In genomic region chr17:3667366-3668278, GRCh38 we compare ENCODE assay signal across 8 cellular contexts. TPM values are rescaled to one million over a fixed set of nuclear protein-coding genes. Genes with fewer than 3 reads are reported as not detected.
DNase-seq lines count a peak whose midpoint lies in the region; ATAC-seq and TF ChIP-seq lines count a peak whose summit lies in the region.

No MANE protein-coding gene starts in this region.

- WGBS in lower leg skin, 2 donors: 4% methylated on average over 30 to 31 of the region's 39 CpGs
- 3 to 8% (median 5%) methylated on average over 22 to 39 of the region's 39 CpGs for WGBS in stomach, 5 donors

- no peaks in the 10 kb centered on the region for H3K27me3 ChIP-seq in effector memory CD4-positive, alpha-beta T cell (replicated peaks; ENCODE audit: control insufficient read depth, insufficient read depth, low read length, poor library complexity, severe bottlenecking)
- H3K27me3 ChIP-seq in stomach: no peaks in the 10 kb centered on the region

- H3K36me3 ChIP-seq in effector memory CD4-positive, alpha-beta T cell (ENCODE audit: control insufficient read depth, insufficient read depth, low read length): peaks cover 4% of the 10 kb centered on the region
- H3K36me3 ChIP-seq in stomach: peaks cover 22 to 41% (median 30%) of the 10 kb centered on the region in 4 donors

- H3K9me3 ChIP-seq in effector memory CD4-positive, alpha-beta T cell (ENCODE audit: control insufficient read depth, low read length): no peaks in the 10 kb centered on the region
- H3K9me3 ChIP-seq in stomach: no peaks in the 10 kb centered on the region

- H3K4me3 ChIP-seq in effector memory CD4-positive, alpha-beta T cell (ENCODE audit: insufficient read depth, low read depth, low read length, poor library complexity, severe bottlenecking): peak overlapping the region; percentile 100
- peak overlapping the region; percentile 79 for H3K4me3 ChIP-seq in lower leg skin (ENCODE audit: low read depth, poor library complexity, severe bottlenecking)
- H3K4me3 ChIP-seq in stomach: peak overlapping the region; percentile 87 to 98 (median 94)

- TF ChIP-seq POLR2A in lower leg skin (IDR thresholded peaks at IDR 0.05) (no peak), stomach (IDR thresholded peaks at IDR 0.05) (peak in 1 of 4 donors; percentile 19)

- TF ChIP-seq CTCF in lower leg skin (IDR thresholded peaks at IDR 0.05): no peak
- TF ChIP-seq CTCF in stomach (IDR thresholded peaks at IDR 0.05): no peak

- H3K27ac ChIP-seq in effector memory CD4-positive, alpha-beta T cell (ENCODE audit: insufficient read depth, low read length, poor library complexity, severe bottlenecking): peak overlapping the region; percentile 41
- H3K27ac ChIP-seq in stomach: peak overlapping the region; percentile 95 to 98 (median 97)

- peaks cover 22% of the 10 kb centered on the region for H3K4me1 ChIP-seq in effector memory CD4-positive, alpha-beta T cell (ENCODE audit: control insufficient read depth, insufficient read depth, low read length, poor library complexity, severe bottlenecking)
- peaks cover 33 to 70% (median 42%) of the 10 kb centered on the region in 4 donors for H3K4me1 ChIP-seq in stomach

- peak; percentile 18 for ATAC-seq in GM19438 (IDR thresholded peaks at IDR 0.05; ENCODE audit: low read depth, unreplicated experiment)

- DNase-seq in COLO829 (ENCODE audit: low spot score) (peak; percentile 73), HT1080 (ENCODE audit: low read depth) (peak; percentile 91), T-helper 22 cell (ENCODE audit: low read depth) (peak; percentile 13), lower leg skin (ENCODE audit: low spot score in 2 of 2) (peak; percentile 74 to 97), stomach (peak; percentile 91), NCI-H1436 treated with DMSO at 0.1 percent for 48 hours (lab: John Stamatoyannopoulos, UW) (no peak)
- DNase-seq in effector memory CD4-positive, alpha-beta T cell: no peak

- TF ChIP-seq EP300 in stomach (IDR thresholded peaks at IDR 0.05): no peak

- intact Hi-C loops in lower leg skin (cut with DNase I; ENCODE audit: low total_unique reads) (no loop called here), stomach (cut with DNase I; ENCODE audit: low total_unique reads) (no loop called here)

RNA-seq across cellular contexts. Expression of gene TAX1BP3, which starts 0.8 kb away (rescaled TPM):
- 245 and 272 TPM in 2 replicates for total RNA-seq in HT1080 (2014; rRNA removed; shearing (Covaris generic))
- 226 and 277 TPM in 2 replicates for polyA plus RNA-seq in HT1080 (2015; cell fraction: cytosol; rRNA removed)
- 65.3 and 80.9 TPM in 2 replicates for polyA plus RNA-seq in HT1080 (2015; cell fraction: nucleus; rRNA removed)
- total RNA-seq in lower leg skin: 100 to 1,000 TPM in 3 of 4 donors, 10 to 100 TPM in 1; 90.5 to 181 (median 153) TPM
- 100 to 1,000 TPM in 4 of 5 donors, 10 to 100 TPM in 1; 52.7 to 229 (median 108) TPM for total RNA-seq in stomach
- 100 to 1,000 TPM; 114 to 267 (median 235) TPM for polyA plus RNA-seq in stomach

RNA-seq across cellular contexts. Expression of gene EMC6, which starts 1.0 kb away (rescaled TPM):
- total RNA-seq in HT1080 (2014; rRNA removed; shearing (Covaris generic)): 36.8 and 69.7 TPM in 2 replicates
- polyA plus RNA-seq in HT1080 (2015; cell fraction: cytosol; rRNA removed): 112 and 139 TPM in 2 replicates
- polyA plus RNA-seq in HT1080 (2015; cell fraction: nucleus; rRNA removed): 45.4 and 51.1 TPM in 2 replicates
- total RNA-seq in lower leg skin (10 to 100 TPM in 2 of 4 donors, 1 to 10 TPM in 2; 5.6 to 19.3 (median 10.6) TPM), stomach (10 to 100 TPM in 2 of 5 donors, 1 to 10 TPM in 1, not detected in 2; 2.6 to 28.6 (median 19.1) TPM)
- 10 to 100 TPM; 60.2 to 75.6 (median 75.3) TPM for polyA plus RNA-seq in stomach

RNA-seq across cellular contexts. Expression of gene P2RX5, which starts 28.3 kb away (rescaled TPM):
- total RNA-seq in HT1080 (2014; rRNA removed; shearing (Covaris generic)): 11.7 and 15.9 TPM in 2 replicates
- 6.2 and 7.0 TPM in 2 replicates for polyA plus RNA-seq in HT1080 (2015; cell fraction: cytosol; rRNA removed)
- polyA plus RNA-seq in HT1080 (2015; cell fraction: nucleus; rRNA removed): 5.6 and 7.4 TPM in 2 replicates
- total RNA-seq in lower leg skin: under 1 TPM in 1 of 4 donors, not detected in 3; 0.89 TPM
- total RNA-seq in stomach: 10 to 100 TPM in 1 of 5 donors, 1 to 10 TPM in 3, not detected in 1; 3.7 to 37.5 (median 7.1) TPM
- polyA plus RNA-seq in stomach: 1 to 10 TPM in 2 of 3 donors, not detected in 1; 1.1 to 7.1 TPM

RNA-seq across cellular contexts. Expression of gene CTNS, which starts 31.1 kb away (rescaled TPM):
- total RNA-seq in HT1080 (2014; rRNA removed; shearing (Covaris generic)): 29.4 and 30.2 TPM in 2 replicates
- polyA plus RNA-seq in HT1080 (2015; cell fraction: cytosol; rRNA removed): 15.1 and 20.1 TPM in 2 replicates
- 20.0 and 20.3 TPM in 2 replicates for polyA plus RNA-seq in HT1080 (2015; cell fraction: nucleus; rRNA removed)
- total RNA-seq in lower leg skin: 10 to 100 TPM; 23.7 to 40.0 (median 29.6) TPM
- total RNA-seq in stomach: 10 to 100 TPM; 10.5 to 74.5 (median 18.0) TPM
- 1 to 10 TPM; 4.0 to 9.2 (median 5.4) TPM for polyA plus RNA-seq in stomach

RNA-seq across cellular contexts. Expression of gene SHPK, which starts 31.6 kb away (rescaled TPM):
- total RNA-seq in HT1080 (2014; rRNA removed; shearing (Covaris generic)): 24.7 and 31.2 TPM in 2 replicates
- polyA plus RNA-seq in HT1080 (2015; cell fraction: cytosol; rRNA removed): 12.1 and 13.4 TPM in 2 replicates
- 19.2 and 19.4 TPM in 2 replicates for polyA plus RNA-seq in HT1080 (2015; cell fraction: nucleus; rRNA removed)
- total RNA-seq in lower leg skin (10 to 100 TPM; 18.2 to 30.3 (median 23.1) TPM), stomach (10 to 100 TPM; 10.5 to 29.4 (median 12.3) TPM)
- 1 to 10 TPM; 4.9 to 5.5 (median 5.1) TPM for polyA plus RNA-seq in stomach

Comparison
In these comparisons a context has a peak if more than half of its experiments do, and no peak if none do; other contexts are left out.
1. DNase-seq: peak in COLO829 (single experiment), HT1080 (single experiment), T-helper 22 cell (single experiment), lower leg skin (2 of 2) and stomach (single experiment); none in effector memory CD4-positive, alpha-beta T cell (0 of 3) and NCI-H1436 treated with DMSO at 0.1 percent for 48 hours (single experiment).
2. Peak in every context shown above with its lines, with median percentiles within 50 percentile points of each other: H3K4me3 ChIP-seq.